In the genomic region with DNA sequence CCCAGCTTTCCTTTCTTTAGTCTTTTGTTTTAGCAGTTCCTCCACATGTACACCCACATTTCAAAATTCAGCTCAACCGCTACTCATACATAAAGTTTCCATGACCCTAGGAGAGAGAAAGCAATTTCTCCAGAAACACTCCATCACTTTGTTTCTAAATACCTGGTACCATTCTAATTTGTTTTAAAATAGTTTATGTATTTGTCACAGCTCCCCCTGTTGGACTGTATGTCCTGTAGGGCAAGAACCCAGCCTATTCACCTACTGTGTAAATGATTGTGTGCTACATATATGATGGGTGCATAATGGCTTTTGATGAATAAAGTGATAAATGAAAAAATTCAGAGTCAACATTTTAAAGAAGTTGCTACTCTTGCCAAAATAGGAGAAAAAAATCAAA, we compare ENCODE assay signal across 15 cellular contexts.
"Had no signal": no experiment of that assay in that cellular context is flagged by ENCODE, and none has a peak within 500 bp of the region (broad histone marks: within the 10 kb centered on the region; RNA-seq: fewer than 3 reads in every experiment).

No MANE protein-coding gene starts in this region.

- H2AFZ ChIP-seq: hepatocyte, parathyroid adenoma had no signal

- H3K9ac ChIP-seq: parathyroid adenoma had no signal

- H3K9me3 ChIP-seq: left ventricle myocardium inferior, testis, upper lobe of right lung had no signal

- H3K27ac ChIP-seq: hepatocyte, left ventricle myocardium inferior, parathyroid adenoma, testis, upper lobe of right lung had no signal

- ATAC-seq: activated naive CD8-positive, alpha-beta T cell treated with anti-CD3 and anti-CD28 coated beads, Interleukin-2, amount 50 U/mL, for 24 hours; stimulated activated naive CD8-positive, alpha-beta T cell treated with anti-CD3 and anti-CD28 coated beads, Interleukin-15, amount 100 ng/mL, for 72 hours; upper lobe of right lung had no signal

- H3K4me1 ChIP-seq: left ventricle myocardium inferior, parathyroid adenoma, upper lobe of right lung had no signal

- H3K4me1 Mint-ChIP-seq: activated B cell treated with CpG ODN at 0.5 μM for 24 hours; activated CD4-positive, alpha-beta T cell treated with anti-CD3 and anti-CD28 coated beads, Interleukin-2, amount 10 ng/mL, durations not matched to agents 24 days and 14 days; activated naive CD8-positive, alpha-beta T cell treated with anti-CD3 and anti-CD28 coated beads, Interleukin-2, amount 50 U/mL, for 24 hours; stimulated activated naive CD8-positive, alpha-beta T cell treated with anti-CD3 and anti-CD28 coated beads, Interleukin-15, amount 100 ng/mL, for 72 hours had no signal

- H3K4me2 ChIP-seq: hepatocyte had no signal

- H3K27me3 Mint-ChIP-seq: activated B cell treated with CpG ODN at 0.5 μM for 24 hours; activated CD4-positive, alpha-beta T cell treated with anti-CD3 and anti-CD28 coated beads, Interleukin-2, amount 10 ng/mL, durations not matched to agents 24 days and 14 days; activated naive CD8-positive, alpha-beta T cell treated with anti-CD3 and anti-CD28 coated beads, Interleukin-2, amount 50 U/mL, for 24 hours; stimulated activated naive CD8-positive, alpha-beta T cell treated with anti-CD3 and anti-CD28 coated beads, Interleukin-15, amount 100 ng/mL, for 72 hours had no signal

- H3K27ac Mint-ChIP-seq: activated B cell treated with CpG ODN at 0.5 μM for 24 hours; activated CD4-positive, alpha-beta T cell treated with anti-CD3 and anti-CD28 coated beads, Interleukin-2, amount 10 ng/mL, durations not matched to agents 24 days and 14 days; activated naive CD8-positive, alpha-beta T cell treated with anti-CD3 and anti-CD28 coated beads, Interleukin-2, amount 50 U/mL, for 24 hours; mesothelial cell of epicardium; stimulated activated naive CD8-positive, alpha-beta T cell treated with anti-CD3 and anti-CD28 coated beads, Interleukin-15, amount 100 ng/mL, for 72 hours had no signal

- DNase-seq: activated B cell treated with CpG ODN at 0.5 μM for 24 hours; activated CD4-positive, alpha-beta T cell treated with anti-CD3 and anti-CD28 coated beads, Interleukin-2, amount 10 ng/mL, durations not matched to agents 24 days and 14 days; activated CD8-positive, alpha-beta memory T cell treated with anti-CD3 and anti-CD28 coated beads for 24 hours; activated naive CD4-positive, alpha-beta T cell treated with Interleukin-2 at 50 U/mL for 16 hours; activated naive CD8-positive, alpha-beta T cell treated with anti-CD3 and anti-CD28 coated beads, Interleukin-2, amount 50 U/mL, for 24 hours; kidney; left ventricle myocardium inferior; stimulated activated CD4-positive, alpha-beta T cell treated with anti-CD3 and anti-CD28 coated beads, Interleukin-15, amount 100 ng/mL, for 24 hours; stimulated activated CD4-positive, alpha-beta T cell treated with anti-CD3 and anti-CD28 coated beads, Interleukin-4, amount 100 ng/mL, for 4 hours; stimulated activated naive CD8-positive, alpha-beta T cell treated with anti-CD3 and anti-CD28 coated beads, Interleukin-15, amount 100 ng/mL, for 72 hours; testis; upper lobe of right lung had no signal

- H3K4me3 ChIP-seq: hepatocyte, left ventricle myocardium inferior, testis, upper lobe of right lung had no signal

- H3K27me3 ChIP-seq: hepatocyte, testis, upper lobe of right lung had no signal

- H3K79me2 ChIP-seq: hepatocyte, parathyroid adenoma had no signal

- H3K4me3 Mint-ChIP-seq: activated B cell treated with CpG ODN at 0.5 μM for 24 hours; activated CD4-positive, alpha-beta T cell treated with anti-CD3 and anti-CD28 coated beads, Interleukin-2, amount 10 ng/mL, durations not matched to agents 24 days and 14 days; activated naive CD8-positive, alpha-beta T cell treated with anti-CD3 and anti-CD28 coated beads, Interleukin-2, amount 50 U/mL, for 24 hours; mesothelial cell of epicardium; stimulated activated naive CD8-positive, alpha-beta T cell treated with anti-CD3 and anti-CD28 coated beads, Interleukin-15, amount 100 ng/mL, for 72 hours had no signal

- H3K36me3 ChIP-seq: left ventricle myocardium inferior, upper lobe of right lung had no signal

- H3K9me3 Mint-ChIP-seq: activated B cell treated with CpG ODN at 0.5 μM for 24 hours; activated CD4-positive, alpha-beta T cell treated with anti-CD3 and anti-CD28 coated beads, Interleukin-2, amount 10 ng/mL, durations not matched to agents 24 days and 14 days had no signal
